ENCODE assay signal across 8 cellular contexts in the genomic region with DNA sequence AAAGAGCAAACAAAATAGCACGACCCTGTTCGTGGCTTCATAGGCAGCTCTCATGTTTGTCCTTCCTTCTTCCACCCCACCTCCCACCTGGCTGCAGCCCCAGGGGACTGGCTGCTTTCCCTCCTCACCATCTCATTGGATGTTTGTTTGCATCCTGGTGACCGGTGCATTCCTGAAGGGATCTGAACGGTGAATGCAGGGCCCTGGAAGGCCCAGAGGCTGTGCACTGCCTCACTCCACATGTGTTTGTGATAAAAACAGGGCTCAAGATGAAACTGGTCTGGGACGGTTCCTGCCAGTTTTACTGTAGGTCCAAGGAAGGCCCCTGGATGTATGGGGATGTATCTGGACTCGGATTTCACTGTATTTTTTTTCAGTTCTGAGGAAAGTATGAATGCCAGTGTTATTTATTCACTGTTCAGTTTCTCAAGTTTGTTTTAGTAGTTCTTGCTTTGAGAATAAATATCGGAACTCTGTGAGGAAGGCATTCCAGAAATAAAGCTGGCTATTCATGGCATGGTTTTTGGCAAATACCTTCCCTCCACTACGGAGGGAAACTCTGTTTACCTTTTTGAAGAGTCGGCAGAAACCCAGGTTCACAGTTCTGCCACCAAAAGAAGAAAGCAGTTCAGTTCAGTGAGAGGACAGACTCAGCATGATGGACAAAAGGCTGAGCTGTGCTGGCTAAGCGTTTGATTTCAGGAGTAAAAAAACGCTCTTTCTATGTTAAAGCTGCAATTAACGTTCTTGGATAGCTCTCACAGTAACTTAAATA. TPM values are rescaled to one million over a fixed set of nuclear protein-coding genes. Genes with fewer than 3 reads are reported as not detected.
A peak's percentile ranks its signal among the peaks of the same experiment; 100 is the strongest.
DNase-seq lines count a peak whose midpoint lies in the region; ATAC-seq and TF ChIP-seq lines count a peak whose summit lies in the region.

No MANE protein-coding gene starts in this region.

- H3K4me1 Mint-ChIP-seq in activated CD4-positive, alpha-beta T cell treated with anti-CD3 and anti-CD28 coated beads, Interleukin-2, amount 10 ng/mL, durations not matched to agents 24 days and 14 days = peaks cover 10% of the 10 kb centered on the region

- peaks cover 42% of the 10 kb centered on the region for H3K4me1 ChIP-seq in HUES64 (ENCODE audit: insufficient read depth, low read length)
- H3K4me1 ChIP-seq in ectodermal cell (ENCODE audit: control insufficient read depth, insufficient read depth, low read length) = peaks cover 19% of the 10 kb centered on the region
- peaks cover 3% of the 10 kb centered on the region for H3K4me1 ChIP-seq in mesodermal cell (ENCODE audit: control insufficient read depth, insufficient read depth, low read length, poor library complexity, severe bottlenecking)

- TF ChIP-seq CTCF in AG04450 (IDR thresholded peaks at IDR 0.05; ENCODE audit: low read depth, low read length) = no peak

- H3K27ac ChIP-seq in AG04450 (ENCODE audit: low read depth, low read length) = peak overlapping the region; percentile 92
- H3K27ac ChIP-seq in HUES64 (ENCODE audit: low read depth, low read length) = peak overlapping the region; percentile 71
- peak overlapping the region; percentile 72 for H3K27ac ChIP-seq in ectodermal cell (ENCODE audit: insufficient read depth, low read depth, low read length, poor library complexity, severe bottlenecking)
- H3K27ac ChIP-seq in mesodermal cell (ENCODE audit: low read depth, low read length, severe bottlenecking) = peak overlapping the region; percentile 85

- POLR2A ChIA-PET in AG04450 (lab: Yijun Ruan, JAX) = interaction anchor here (0.5 kb wide), 1 partner anchor 164 kb away, joined by 3 read pairs; no protein-coding TSS in a partner anchor

- H3K36me3 ChIP-seq in HUES64 (ENCODE audit: insufficient read depth, low read length) (no peaks in the 10 kb centered on the region), ectodermal cell (ENCODE audit: control insufficient read depth, insufficient read depth, low read length) (no peaks in the 10 kb centered on the region), mesodermal cell (ENCODE audit: control insufficient read depth, insufficient read depth, low read length) (peaks cover 4% of the 10 kb centered on the region)

- H3K27me3 ChIP-seq in AG04450 (ENCODE audit: control insufficient read depth, insufficient read depth, low read length) (no peaks in the 10 kb centered on the region), HUES64 (ENCODE audit: insufficient read depth, low read length) (no peaks in the 10 kb centered on the region), ectodermal cell (ENCODE audit: control insufficient read depth, insufficient read depth, low read length, poor library complexity, severe bottlenecking) (no peaks in the 10 kb centered on the region)

- H3K9me3 ChIP-seq in AG04450 (ENCODE audit: control insufficient read depth, insufficient read depth, low read length) (no peaks in the 10 kb centered on the region), HUES64 (ENCODE audit: insufficient read depth, low read depth, low read length) (no peaks in the 10 kb centered on the region), ectodermal cell (ENCODE audit: control insufficient read depth, low read length) (no peaks in the 10 kb centered on the region), mesodermal cell (ENCODE audit: control insufficient read depth, low read length) (no peaks in the 10 kb centered on the region)

- no peaks in the 10 kb centered on the region for H3K9me3 Mint-ChIP-seq in activated CD4-positive, alpha-beta T cell treated with anti-CD3 and anti-CD28 coated beads, Interleukin-2, amount 10 ng/mL, durations not matched to agents 24 days and 14 days

- H3K9ac ChIP-seq in HUES64 (ENCODE audit: low read depth, low read length) = peak overlapping the region; percentile 16; the same call in 1 of the 2 replicates

- ATAC-seq in GM19467 (IDR thresholded peaks at IDR 0.05; ENCODE audit: unreplicated experiment) = no peak

- DNase-seq in AG04450 (ENCODE audit: low read depth, low spot score) (no peak), MV-4-11 (lab: John Stamatoyannopoulos, UW) (no peak), NCI-H1105 (lab: John Stamatoyannopoulos, UW) (no peak)
- no peak for DNase-seq in activated CD4-positive, alpha-beta T cell treated with anti-CD3 and anti-CD28 coated beads, Interleukin-2, amount 10 ng/mL, durations not matched to agents 24 days and 14 days

- H3K27me3 Mint-ChIP-seq in activated CD4-positive, alpha-beta T cell treated with anti-CD3 and anti-CD28 coated beads, Interleukin-2, amount 10 ng/mL, durations not matched to agents 24 days and 14 days = peaks cover 2% of the 10 kb centered on the region

- WGBS in HUES64 = 52% methylated on average over 12 of the region's 12 CpGs
- 49 to 53% methylated on average over 12 of the region's 12 CpGs for WGBS in ectodermal cell, 2 experiments
- 52 to 53% methylated on average over 6 to 10 of the region's 12 CpGs for WGBS in mesodermal cell (ENCODE audit: insufficient coverage in 2 of 2), 2 experiments

- no peak overlapping the region for H3K27ac Mint-ChIP-seq in activated CD4-positive, alpha-beta T cell treated with anti-CD3 and anti-CD28 coated beads, Interleukin-2, amount 10 ng/mL, durations not matched to agents 24 days and 14 days

- intact Hi-C loops in activated CD4-positive, alpha-beta T cell treated with anti-CD3 and anti-CD28 coated beads, Interleukin-2, amount 10 ng/mL, durations not matched to agents 24 days and 14 days (cut with micrococcal nuclease) = no loop called here

- H3K4me3 ChIP-seq in AG04450 (ENCODE audit: low read depth, low read length) (no peak overlapping the region), HUES64 (ENCODE audit: low read length) (no peak overlapping the region), ectodermal cell (ENCODE audit: insufficient read depth, low read depth, low read length) (no peak overlapping the region), mesodermal cell (ENCODE audit: extremely low read depth, insufficient read depth, low read length, poor library complexity, severe bottlenecking) (no peak overlapping the region)

- CTCF ChIA-PET in AG04450 (lab: Charles Lee) = interaction anchor here (0.7 to 3.0 kb wide), 4 partner anchors 13 to 159 kb away, joined by 5 to 14 read pairs (median 6); no protein-coding TSS in a partner anchor

- H3K4me3 Mint-ChIP-seq in activated CD4-positive, alpha-beta T cell treated with anti-CD3 and anti-CD28 coated beads, Interleukin-2, amount 10 ng/mL, durations not matched to agents 24 days and 14 days = no peak overlapping the region

- H3K36me3 Mint-ChIP-seq in activated CD4-positive, alpha-beta T cell treated with anti-CD3 and anti-CD28 coated beads, Interleukin-2, amount 10 ng/mL, durations not matched to agents 24 days and 14 days (ENCODE audit: low read depth) = no peaks in the 10 kb centered on the region

RNA-seq across cellular contexts. Expression of gene CNN3, which starts 42.6 kb away (rescaled TPM):
- polyA plus RNA-seq in AG04450 (2011; rRNA removed) = 374 and 438 TPM in 2 replicates
- polyA minus RNA-seq in AG04450 (2011; rRNA and poly(A)+ RNA removed) = 307 and 327 TPM in 2 replicates
- polyA plus RNA-seq in HUES64 (2013, experiment 1 of 2) = 240 TPM
- 266 TPM for polyA plus RNA-seq in HUES64 (2013, experiment 2 of 2)
- 436 TPM for polyA plus RNA-seq in ectodermal cell (2013, experiment 1 of 4)
- polyA plus RNA-seq in ectodermal cell (2013, experiment 2 of 4) = 422 TPM
- polyA plus RNA-seq in ectodermal cell (2013, experiment 3 of 4) = 391 TPM
- 415 TPM for polyA plus RNA-seq in ectodermal cell (2013, experiment 4 of 4)
- 446 TPM for polyA plus RNA-seq in mesodermal cell (2013, experiment 1 of 2)
- polyA plus RNA-seq in mesodermal cell (2013, experiment 2 of 2) = 414 TPM
- 2.5 and 2.7 TPM in 2 replicates for total RNA-seq in activated CD4-positive, alpha-beta T cell treated with anti-CD3 and anti-CD28 coated beads, Interleukin-2, amount 10 ng/mL, durations not matched to agents 24 days and 14 days
